In genomic region chr19:57436392-57436791, GRCh38 we compare ENCODE assay signal across 9 cellular contexts. TPM values are rescaled to one million over a fixed set of nuclear protein-coding genes. Genes with fewer than 3 reads are reported as not detected.
DNase-seq lines count a peak whose midpoint lies in the region; ATAC-seq, FAIRE-seq and TF ChIP-seq lines count a peak whose summit lies in the region.
"Had no signal": no experiment of that assay in that cellular context is flagged by ENCODE, and none has a peak within 500 bp of the region (broad histone marks: within the 10 kb centered on the region; RNA-seq: fewer than 3 reads in every experiment).

No MANE protein-coding gene starts in this region.

- no peak overlapping the region for H4K91ac ChIP-seq in H1 (replicated peaks; ENCODE audit: insufficient read length, low read length)

- no peak overlapping the region for H2AFZ ChIP-seq in PC-3 (ENCODE audit: low read length)
- no peak overlapping the region for H2AFZ ChIP-seq in H1 (ENCODE audit: low read length)
- H2AFZ ChIP-seq in neural progenitor cell (replicated peaks): no peak overlapping the region

- H3K4me2 ChIP-seq in PC-3 (ENCODE audit: low read length) (peak overlapping the region; percentile 87), H1 (ENCODE audit: insufficient read depth in 1 of 2, low read depth in 2 of 2, low read length in 2 of 2) (peak overlapping the region; percentile 85 to 89), neural progenitor cell (peak overlapping the region; percentile 91)

- no peak overlapping the region for H4K5ac ChIP-seq in H1 (ENCODE audit: insufficient read length, low read depth, low read length)

- peak overlapping the region; percentile 100 for H3K4me3 Mint-ChIP-seq in neural progenitor cell

- whole genome bisulfite sequencing in H1 (ENCODE audit: extremely low coverage in 1 of 2, insufficient coverage in 1 of 2, insufficient read length in 1 of 2, insufficient replicate concordance in 2 of 2, low coverage in 1 of 2, low lambda C conversion rate in 2 of 2, missing lambda C conversion rate in 1 of 2), 2 experiments: 79% methylated on average over 1 of the region's 1 CpG; no CpG with 5 or more reads in 1 of the 2 experiments

- no peak overlapping the region for H2BK120ac ChIP-seq in H1 (replicated peaks; ENCODE audit: low read depth, low read length)

- peaks cover 11% of the 10 kb centered on the region for H3K27me3 Mint-ChIP-seq in neural progenitor cell (ENCODE audit: insufficient read depth, low read depth)

- H3K4ac ChIP-seq in H1 (replicated peaks; ENCODE audit: insufficient read length, low read depth, low read length): no peak overlapping the region

- no TSS peak for BruUV-seq in PC-3 (replicated peaks; lab: Mats Ljungman, UMichigan)

- peaks cover 60% of the 10 kb centered on the region for H3K79me2 ChIP-seq in PC-3 (ENCODE audit: low read length)
- peaks cover 20 to 54% of the 10 kb centered on the region in 2 experiments for H3K79me2 ChIP-seq in H1 (ENCODE audit: control insufficient read depth in 1 of 2, insufficient read depth in 2 of 2, low read length in 2 of 2)
- H3K79me2 ChIP-seq in neural progenitor cell (ENCODE audit: low read depth): peaks cover 58% of the 10 kb centered on the region

- H3K36me3 Mint-ChIP-seq in neural progenitor cell: peaks cover 67% of the 10 kb centered on the region

- no peak for TF ChIP-seq POLR2A in H1 (IDR thresholded peaks at IDR 0.05; ENCODE audit: control extremely low read depth in 1 of 2, low read depth in 2 of 2, low read length in 2 of 2)
- TF ChIP-seq POLR2A in uterus (IDR thresholded peaks at IDR 0.05): no peak

- H2BK5ac ChIP-seq in H1 (ENCODE audit: low read depth, low read length): no peak overlapping the region

- H3K9ac ChIP-seq in ES-I3 (ENCODE audit: low read depth, low read length): peak overlapping the region; percentile 89
- peak overlapping the region; percentile 86; the same call in 1 of the 2 replicates for H3K9ac ChIP-seq in PC-3 (ENCODE audit: low read length)
- H3K9ac ChIP-seq in H1 (replicated peaks in 1 of 4; ENCODE audit: extremely low read depth in 1 of 4, low read depth in 3 of 4, low read length in 3 of 4): peak overlapping the region in 3 of 4 experiments; percentile 91 to 94 (median 94); a peak in 5 of 7 replicates
- H3K9ac ChIP-seq in neural progenitor cell: no peak overlapping the region

- H3K4me3 ChIP-seq in PC-3 (ENCODE audit: low read length) (peak overlapping the region; percentile 88), H1 (ENCODE audit: extremely low read depth in 1 of 4, insufficient read depth in 2 of 4, low read depth in 3 of 4, low read length in 4 of 4) (peak overlapping the region; percentile 75 to 89 (median 81); a peak in 7 of 8 replicates), neural progenitor cell (peak overlapping the region; percentile 94), uterus (peak overlapping the region in 1 of 2 donors; percentile 83)

- no peaks in the 10 kb centered on the region for H3K9me3 ChIP-seq in ES-I3 (ENCODE audit: control insufficient read depth, insufficient read depth, low read length)
- H3K9me3 ChIP-seq in PC-3 (ENCODE audit: low read length): no peaks in the 10 kb centered on the region
- H3K9me3 ChIP-seq in H1 (ENCODE audit: insufficient read depth in 2 of 2, low read depth in 1 of 2, low read length in 1 of 2): no peaks in the 10 kb centered on the region; a peak in 1 of 4 replicates
- no peaks in the 10 kb centered on the region for H3K9me3 ChIP-seq in neural progenitor cell (ENCODE audit: low read depth)
- H3K9me3 ChIP-seq in uterus: peaks cover 0 to 22% of the 10 kb centered on the region in 2 donors

- no peak for FAIRE-seq in H1 (lab: Jason Lieb, UNC)

- TF ChIP-seq CTCF in PC-3 (conservative IDR thresholded peaks at IDR 0.05; ENCODE audit: low read depth, low read length) (no peak), H1 (IDR thresholded peaks at IDR 0.05; ENCODE audit: control extremely low read depth in 1 of 3, insufficient read depth in 1 of 3, low read depth in 1 of 3, low read length in 3 of 3) (no peak), neural progenitor cell (IDR thresholded peaks at IDR 0.05) (no peak), uterus (IDR thresholded peaks at IDR 0.05) (no peak)

- intact Hi-C loops in PC-3 (cut with micrococcal nuclease) (loop anchor here (5.0 kb wide), 1 partner anchor 51 kb away; the partner anchor contains the start of gene ZNF419), uterus (cut with DNase I; ENCODE audit: low total_unique reads) (no loop called here)

- DNase-seq in PC-3 (no peak), H1 (ENCODE audit: low read depth in 1 of 2, low spot score in 2 of 2) (no peak), neural progenitor cell (ENCODE audit: low spot score) (no peak), uterus (no peak), midbrain (lab: John Stamatoyannopoulos, UW) (no peak), DMS53 (lab: John Stamatoyannopoulos, UW) (no peak)

- H3K27me3 ChIP-seq in PC-3 (ENCODE audit: low read length) (no peaks in the 10 kb centered on the region), H1 (replicated peaks in 1 of 4; ENCODE audit: control insufficient read depth in 3 of 4, extremely low read depth in 1 of 4, insufficient read depth in 3 of 4, low read length in 3 of 4) (no peaks in the 10 kb centered on the region), neural progenitor cell (no peaks in the 10 kb centered on the region), uterus (no peaks in the 10 kb centered on the region)

- H3K4me1 ChIP-seq in ES-I3 (ENCODE audit: insufficient read depth, low read length) (peaks cover 10% of the 10 kb centered on the region; the same call in 1 of the 2 replicates), PC-3 (ENCODE audit: insufficient read depth, low read length) (peaks cover 14% of the 10 kb centered on the region), H1 (replicated peaks in 1 of 4; ENCODE audit: control insufficient read depth in 3 of 4, insufficient read depth in 4 of 4, low read length in 3 of 4) (peaks cover 0 to 7% (median under 1%) of the 10 kb centered on the region in 4 experiments; a peak in 2 of 7 replicates), neural progenitor cell (peaks cover 6% of the 10 kb centered on the region), uterus (peaks cover 0 to 5% of the 10 kb centered on the region in 2 donors)

- H3K56ac ChIP-seq in H1 (replicated peaks; ENCODE audit: insufficient read length, low read depth, low read length): no peak overlapping the region

- no peaks in the 10 kb centered on the region for H3K36me3 ChIP-seq in ES-I3 (ENCODE audit: insufficient read depth, low read length)
- H3K36me3 ChIP-seq in PC-3 (ENCODE audit: low read depth, low read length): peaks cover 38% of the 10 kb centered on the region
- peaks cover 0 to 5% (median 3%) of the 10 kb centered on the region in 4 experiments; a peak in 2 of 8 replicates for H3K36me3 ChIP-seq in H1 (ENCODE audit: control insufficient read depth in 2 of 4, insufficient read depth in 4 of 4, low read length in 3 of 4)
- no peaks in the 10 kb centered on the region for H3K36me3 ChIP-seq in neural progenitor cell
- no peaks in the 10 kb centered on the region for H3K36me3 ChIP-seq in uterus

- peaks cover 19% of the 10 kb centered on the region for H3K4me1 Mint-ChIP-seq in neural progenitor cell

- no peak overlapping the region for H3K23ac ChIP-seq in H1 (ENCODE audit: insufficient read length)

- peaks cover 4% of the 10 kb centered on the region for H3K23me2 ChIP-seq in H1 (ENCODE audit: low read depth, low read length)

- H3K18ac ChIP-seq in H1 (ENCODE audit: extremely low read depth, low read length): no peak overlapping the region

- CTCF ChIA-PET in PC-3 (lab: Charles Lee) (no interaction called here), H1 (lab: Charles Lee; ENCODE audit: partially characterized antibody) (interaction anchor here (0.6 to 2.2 kb wide), 5 partner anchors 10 to 51 kb away, joined by 3 to 8 read pairs (median 3); partner anchors contain the start of genes ZNF419 and ZNF772)

- H3K9me2 ChIP-seq in PC-3 (replicated peaks; ENCODE audit: low read length): no peaks in the 10 kb centered on the region

- ATAC-seq in PC-3 (no peak), GM19463 (IDR thresholded peaks at IDR 0.05; ENCODE audit: unreplicated experiment) (no peak)

- no peak overlapping the region for H3K27ac Mint-ChIP-seq in neural progenitor cell

- H2BK15ac ChIP-seq in H1 (ENCODE audit: low read length): no peak overlapping the region

- H3F3A ChIP-seq in PC-3 (ENCODE audit: low read length, unreplicated experiment) (no peaks in the 10 kb centered on the region), neural progenitor cell (ENCODE audit: low read depth) (peaks cover 6% of the 10 kb centered on the region)

- no peak overlapping the region for H3K27ac ChIP-seq in PC-3 (ENCODE audit: low read length)
- H3K27ac ChIP-seq in H1 (ENCODE audit: low read depth, low read length): no peak overlapping the region
- H3K27ac ChIP-seq in neural progenitor cell: no peak overlapping the region
- no peak overlapping the region for H3K27ac ChIP-seq in uterus

- TF ChIP-seq RAD21 in H1 (IDR thresholded peaks at IDR 0.05 in 1 of 2, conservative IDR thresholded peaks at IDR 0.05 in 1 of 2; ENCODE audit: low read depth in 2 of 2, low read length in 2 of 2): no peak

- H2BK20ac ChIP-seq in H1 (ENCODE audit: low read length): no peak overlapping the region

- H2AK5ac ChIP-seq in H1 (ENCODE audit: low read depth, low read length): no peak overlapping the region

- H3K14ac ChIP-seq in H1 (ENCODE audit: insufficient read length): no peak overlapping the region

- TF ChIP-seq EP300 in H1 (IDR thresholded peaks at IDR 0.05; ENCODE audit: borderline replicate concordance in 1 of 2, low read depth in 2 of 2, low read length in 2 of 2): no peak

- peaks cover 68% of the 10 kb centered on the region for H3K9me3 Mint-ChIP-seq in neural progenitor cell

- peaks cover 19% of the 10 kb centered on the region for H3K79me1 ChIP-seq in H1 (ENCODE audit: low read depth, low read length)

- POLR2A ChIA-PET in PC-3 (lab: Charles Lee; ENCODE audit: unreplicated experiment): no interaction called here
- POLR2A ChIA-PET in H1 (lab: Charles Lee; ENCODE audit: partially characterized antibody): interaction anchor here (0.8 to 7.0 kb wide), 18 partner anchors 9 to 453 kb away, joined by 3 to 49 read pairs (median 5); partner anchors contain the start of genes TRAPPC2B, ZNF17, ZNF419 and ZNF530

- no peak overlapping the region for H4K8ac ChIP-seq in H1 (ENCODE audit: extremely low read depth, insufficient read depth, low read length)

- H4K20me1 ChIP-seq in PC-3 (ENCODE audit: low read length): no peaks in the 10 kb centered on the region
- peaks cover 0 to 12% of the 10 kb centered on the region in 2 experiments for H4K20me1 ChIP-seq in H1 (replicated peaks in 1 of 2; ENCODE audit: control insufficient read depth in 1 of 2, insufficient read depth in 2 of 2, low read length in 2 of 2)
- H4K20me1 ChIP-seq in neural progenitor cell (ENCODE audit: low read depth): peaks cover 4% of the 10 kb centered on the region

- H2BK12ac ChIP-seq in H1 (ENCODE audit: low read depth, low read length): no peak overlapping the region

RNA-seq across cellular contexts. Expression of gene ZNF749, which starts 1.3 kb away (rescaled TPM):
- total RNA-seq in PC-3 (2014; rRNA removed) (17.6 and 21.9 TPM in 2 replicates), neural progenitor cell (ENCODE audit: low replicate concordance) (11.7 and 13.8 TPM in 2 replicates), uterus (10 to 100 TPM in 3 of 4 donors, under 1 TPM in 1; 0.88 to 31.1 (median 11.6) TPM)
- 24.4 and 30.3 TPM in 2 replicates for total RNA-seq in H1 (2021; fragmentation: NEBNext Ultra II Directional; extraction: Animal tissue kit (Norgen Biotek cat#: 25700))
- 15.2 and 20.4 TPM in 2 replicates for polyA plus RNA-seq in H1 (2011; rRNA removed)
- 19.3 TPM for polyA plus RNA-seq in H1 (2011; cell fraction: cytosol; rRNA removed)
- 26.8 TPM for polyA plus RNA-seq in H1 (2011; cell fraction: nucleus; rRNA removed)
- 17.4 to 18.3 TPM (median 18.1 TPM) in 4 replicates for polyA plus RNA-seq in H1 (2012, experiment 1 of 2)
- polyA plus RNA-seq in H1 (2012, experiment 2 of 2): 13.4 TPM
- polyA plus RNA-seq in H1 (2013, experiment 1 of 2): 26.0 TPM
- polyA plus RNA-seq in H1 (2013, experiment 2 of 2): 26.6 TPM
- 30.4 and 45.7 TPM in 2 replicates for polyA minus RNA-seq in H1 (2011; rRNA and poly(A)+ RNA removed)
- polyA minus RNA-seq in H1 (2011; cell fraction: cytosol; rRNA and poly(A)+ RNA removed): 20.7 TPM
- polyA minus RNA-seq in H1 (2011; cell fraction: nucleus; rRNA and poly(A)+ RNA removed): 35.9 TPM

RNA-seq across cellular contexts. Expression of gene VN1R1, which starts 20.5 kb away (rescaled TPM):
- total RNA-seq in PC-3 (2014; rRNA removed) (0.18 TPM in 1 of 2 replicates, not detected in the other), neural progenitor cell (ENCODE audit: low replicate concordance) (1.7 and 4.4 TPM in 2 replicates), uterus (1 to 10 TPM in 2 of 4 donors, under 1 TPM in 1, not detected in 1; under 0.01 to 2.2 (median 2.0) TPM)
- 1.4 and 1.8 TPM in 2 replicates for total RNA-seq in H1 (2021; fragmentation: NEBNext Ultra II Directional; extraction: Animal tissue kit (Norgen Biotek cat#: 25700))
- polyA plus RNA-seq in H1 (2011; rRNA removed): 0.57 and 0.71 TPM in 2 replicates
- polyA plus RNA-seq in H1 (2011; cell fraction: cytosol; rRNA removed): 0.88 TPM
- polyA plus RNA-seq in H1 (2011; cell fraction: nucleus; rRNA removed): 1.3 TPM
- polyA plus RNA-seq in H1 (2012, experiment 1 of 2): 1.2 to 2.4 TPM (median 1.7 TPM) in 4 replicates
- polyA plus RNA-seq in H1 (2012, experiment 2 of 2): 0.28 TPM
- polyA plus RNA-seq in H1 (2013, experiment 1 of 2): 1.5 TPM
- 1.3 TPM for polyA plus RNA-seq in H1 (2013, experiment 2 of 2)
- polyA minus RNA-seq in H1 (2011; rRNA and poly(A)+ RNA removed): 1.9 TPM in 2 replicates
- polyA minus RNA-seq in H1 (2011; cell fraction: cytosol; rRNA and poly(A)+ RNA removed): not detected
- polyA minus RNA-seq in H1 (2011; cell fraction: nucleus; rRNA and poly(A)+ RNA removed): 2.1 TPM
- total RNA-seq: M059J had no signal

RNA-seq across cellular contexts. Expression of gene ZNF17, which starts 25.4 kb away (rescaled TPM):
- total RNA-seq in PC-3 (2014; rRNA removed) (4.7 and 7.8 TPM in 2 replicates), neural progenitor cell (ENCODE audit: low replicate concordance) (8.5 and 10.8 TPM in 2 replicates), uterus (10 to 100 TPM; 14.9 to 41.6 (median 18.9) TPM)
- total RNA-seq in H1 (2021; fragmentation: NEBNext Ultra II Directional; extraction: Animal tissue kit (Norgen Biotek cat#: 25700)): 7.9 and 10.2 TPM in 2 replicates
- 3.8 and 3.9 TPM in 2 replicates for polyA plus RNA-seq in H1 (2011; rRNA removed)
- 6.5 TPM for polyA plus RNA-seq in H1 (2011; cell fraction: cytosol; rRNA removed)
- 6.3 TPM for polyA plus RNA-seq in H1 (2011; cell fraction: nucleus; rRNA removed)
- polyA plus RNA-seq in H1 (2012, experiment 1 of 2): 4.2 to 6.3 TPM (median 5.8 TPM) in 4 replicates
- 1.1 TPM for polyA plus RNA-seq in H1 (2012, experiment 2 of 2)
- polyA plus RNA-seq in H1 (2013, experiment 1 of 2): 5.3 TPM
- polyA plus RNA-seq in H1 (2013, experiment 2 of 2): 4.4 TPM
- polyA minus RNA-seq in H1 (2011; rRNA and poly(A)+ RNA removed): 13.0 and 20.9 TPM in 2 replicates
- 4.9 TPM for polyA minus RNA-seq in H1 (2011; cell fraction: cytosol; rRNA and poly(A)+ RNA removed)
- polyA minus RNA-seq in H1 (2011; cell fraction: nucleus; rRNA and poly(A)+ RNA removed): 18.9 TPM

RNA-seq across cellular contexts. Expression of gene ZNF772, which starts 41.0 kb away (rescaled TPM):
- total RNA-seq in PC-3 (2014; rRNA removed) (12.5 and 14.1 TPM in 2 replicates), neural progenitor cell (ENCODE audit: low replicate concordance) (33.3 and 34.5 TPM in 2 replicates), uterus (10 to 100 TPM in 3 of 4 donors, 1 to 10 TPM in 1; 7.2 to 48.0 (median 12.6) TPM)
- 15.2 and 15.7 TPM in 2 replicates for total RNA-seq in H1 (2021; fragmentation: NEBNext Ultra II Directional; extraction: Animal tissue kit (Norgen Biotek cat#: 25700))
- polyA plus RNA-seq in H1 (2011; rRNA removed): 4.0 and 4.6 TPM in 2 replicates
- polyA plus RNA-seq in H1 (2011; cell fraction: cytosol; rRNA removed): 7.5 TPM
- 10.2 TPM for polyA plus RNA-seq in H1 (2011; cell fraction: nucleus; rRNA removed)
- polyA plus RNA-seq in H1 (2012, experiment 1 of 2): 6.6 to 8.3 TPM (median 7.3 TPM) in 4 replicates
- polyA plus RNA-seq in H1 (2012, experiment 2 of 2): 0.62 TPM
- polyA plus RNA-seq in H1 (2013, experiment 1 of 2): 8.4 TPM
- polyA plus RNA-seq in H1 (2013, experiment 2 of 2): 7.8 TPM
- polyA minus RNA-seq in H1 (2011; rRNA and poly(A)+ RNA removed): 24.0 and 36.0 TPM in 2 replicates
- polyA minus RNA-seq in H1 (2011; cell fraction: cytosol; rRNA and poly(A)+ RNA removed): 15.3 TPM
- polyA minus RNA-seq in H1 (2011; cell fraction: nucleus; rRNA and poly(A)+ RNA removed): 25.1 TPM

RNA-seq across cellular contexts. Expression of gene ZNF548, which starts 46.7 kb away (rescaled TPM):
- total RNA-seq in PC-3 (2014; rRNA removed): 14.4 and 21.8 TPM in 2 replicates
- 8.9 and 9.9 TPM in 2 replicates for total RNA-seq in H1 (2021; fragmentation: NEBNext Ultra II Directional; extraction: Animal tissue kit (Norgen Biotek cat#: 25700))
- polyA plus RNA-seq in H1 (2011; rRNA removed): 7.4 TPM in 2 replicates
- 9.1 TPM for polyA plus RNA-seq in H1 (2011; cell fraction: cytosol; rRNA removed)
- 8.3 TPM for polyA plus RNA-seq in H1 (2011; cell fraction: nucleus; rRNA removed)
- 6.1 to 9.0 TPM (median 8.1 TPM) in 4 replicates for polyA plus RNA-seq in H1 (2012, experiment 1 of 2)
- 1.0 TPM for polyA plus RNA-seq in H1 (2012, experiment 2 of 2)
- polyA plus RNA-seq in H1 (2013, experiment 1 of 2): 3.8 TPM
- 3.8 TPM for polyA plus RNA-seq in H1 (2013, experiment 2 of 2)
- polyA minus RNA-seq in H1 (2011; rRNA and poly(A)+ RNA removed): 18.5 and 24.3 TPM in 2 replicates
- polyA minus RNA-seq in H1 (2011; cell fraction: cytosol; rRNA and poly(A)+ RNA removed): 6.2 TPM
- 5.0 TPM for polyA minus RNA-seq in H1 (2011; cell fraction: nucleus; rRNA and poly(A)+ RNA removed)
- total RNA-seq in neural progenitor cell (ENCODE audit: low replicate concordance): 17.7 and 18.7 TPM in 2 replicates
- 10 to 100 TPM; 12.6 to 77.9 (median 53.1) TPM for total RNA-seq in uterus
